Comparison of ENCODE assay signal across 8 cellular contexts in genomic region chrX:136209016-136209738, GRCh38. TPM values are rescaled to one million over a fixed set of nuclear protein-coding genes. Genes with fewer than 3 reads are reported as not detected.
DNase-seq lines count a peak whose midpoint lies in the region; ATAC-seq and TF ChIP-seq lines count a peak whose summit lies in the region.

No MANE protein-coding gene starts in this region.

- H3K9me3 ChIP-seq in left ventricle myocardium inferior (replicated peaks) = no peaks in the 10 kb centered on the region
- no peaks in the 10 kb centered on the region for H3K9me3 ChIP-seq in skeletal muscle tissue (ENCODE audit: control insufficient read depth in 3 of 3, low read length in 3 of 3)

- peaks cover 40% of the 10 kb centered on the region for H3K36me3 ChIP-seq in left ventricle myocardium inferior
- H3K36me3 ChIP-seq in skeletal muscle tissue (ENCODE audit: control insufficient read depth in 3 of 3, insufficient read depth in 3 of 3, low read length in 3 of 3) = peaks cover 34 to 44% (median 39%) of the 10 kb centered on the region in 3 donors

- H3K4me3 Mint-ChIP-seq in Calu3 (ENCODE audit: low read depth, unreplicated experiment) = no peak overlapping the region

- intact Hi-C loops in Calu3 (cut with micrococcal nuclease; ENCODE audit: unreplicated experiment) (loop anchor here (2.0 kb wide), 1 partner anchor 180 kb away; no protein-coding TSS in a partner anchor), left ventricle myocardium inferior (cut with micrococcal nuclease) (loop anchor here (5.0 kb wide), 1 partner anchor 37 kb away; no protein-coding TSS in a partner anchor)

- H3K4me3 ChIP-seq in left ventricle myocardium inferior (no peak overlapping the region), skeletal muscle tissue (ENCODE audit: low read length in 3 of 3) (no peak overlapping the region)

- peak; percentile 61 for TF ChIP-seq CTCF in Calu3 (IDR thresholded peaks at IDR 0.05; ENCODE audit: unreplicated experiment)
- TF ChIP-seq CTCF in left ventricle myocardium inferior (IDR thresholded peaks at IDR 0.05; ENCODE audit: borderline replicate concordance) = peak; percentile 66

- H3K4me1 Mint-ChIP-seq in Calu3 (ENCODE audit: low read depth, unreplicated experiment) = peaks cover 19% of the 10 kb centered on the region

- H3K36me3 Mint-ChIP-seq in Calu3 (ENCODE audit: insufficient read depth, unreplicated experiment) = no peaks in the 10 kb centered on the region

- H3K27me3 ChIP-seq in left ventricle myocardium inferior (ENCODE audit: low read depth) (no peaks in the 10 kb centered on the region), skeletal muscle tissue (ENCODE audit: control insufficient read depth in 3 of 3, insufficient read depth in 3 of 3, low read length in 3 of 3) (no peaks in the 10 kb centered on the region)

- in situ Hi-C loops in KBM-7 (cut with MboI; ENCODE audit: low pct_unique_long_range_greater_than_20kb, low sequenced_read_pairs) = no loop called here

- H3K27ac Mint-ChIP-seq in Calu3 (ENCODE audit: unreplicated experiment) = no peak overlapping the region

- CTCF ChIA-PET in Calu3 (lab: Charles Lee) = interaction anchor here (0.8 to 1.1 kb wide), 6 partner anchors 12 to 181 kb away, joined by 3 to 19 read pairs (median 3); no protein-coding TSS in a partner anchor

- peaks cover 70% of the 10 kb centered on the region for H3K4me1 ChIP-seq in left ventricle myocardium inferior
- H3K4me1 ChIP-seq in skeletal muscle tissue (ENCODE audit: control insufficient read depth in 3 of 3, insufficient read depth in 3 of 3, low read length in 3 of 3) = peaks cover 12 to 44% (median 29%) of the 10 kb centered on the region in 3 donors

- no peak for ATAC-seq in GM19467 (IDR thresholded peaks at IDR 0.05; ENCODE audit: unreplicated experiment)
- ATAC-seq in GM21423 (IDR thresholded peaks at IDR 0.05; ENCODE audit: unreplicated experiment) = no peak
- ATAC-seq in HG02852 (IDR thresholded peaks at IDR 0.05; ENCODE audit: unreplicated experiment) = no peak

- peaks cover 8% of the 10 kb centered on the region for H3K27me3 Mint-ChIP-seq in Calu3 (ENCODE audit: unreplicated experiment)

- no TSS peak for BruUV-seq in Calu3 (replicated peaks; lab: Mats Ljungman, UMichigan)

- DNase-seq in Calu3 (peak; percentile 56), KBM-7 (peak; percentile 45), left ventricle myocardium inferior (peak; percentile 38)
- DNase-seq in activated naive CD4-positive, alpha-beta T cell treated with anti-CD3 and anti-CD28 coated beads, Interleukin-2, amount 50 U/mL, for 16 hours = peak; percentile 42

- no peaks in the 10 kb centered on the region for H3K9me3 Mint-ChIP-seq in Calu3 (ENCODE audit: low read depth, unreplicated experiment)

- H3K27ac ChIP-seq in left ventricle myocardium inferior (replicated peaks) (peak overlapping the region; percentile 87), skeletal muscle tissue (ENCODE audit: low read depth, low read length) (peak overlapping the region; percentile 65)

- peak overlapping the region in 2 of 3 donors; percentile 8 to 27 for H3K9ac ChIP-seq in skeletal muscle tissue (ENCODE audit: low read depth in 1 of 3, low read length in 3 of 3)

RNA-seq across cellular contexts. Expression of gene MAP7D3, which starts 42.0 kb away (rescaled TPM):
- total RNA-seq in Calu3 (2022) = 7.9 and 8.0 TPM in 2 replicates
- 13.8 TPM for total RNA-seq in left ventricle myocardium inferior
- 6.3 TPM for total RNA-seq in skeletal muscle tissue
